ENCODE assay signal across 1 cellular context in the genomic region with DNA sequence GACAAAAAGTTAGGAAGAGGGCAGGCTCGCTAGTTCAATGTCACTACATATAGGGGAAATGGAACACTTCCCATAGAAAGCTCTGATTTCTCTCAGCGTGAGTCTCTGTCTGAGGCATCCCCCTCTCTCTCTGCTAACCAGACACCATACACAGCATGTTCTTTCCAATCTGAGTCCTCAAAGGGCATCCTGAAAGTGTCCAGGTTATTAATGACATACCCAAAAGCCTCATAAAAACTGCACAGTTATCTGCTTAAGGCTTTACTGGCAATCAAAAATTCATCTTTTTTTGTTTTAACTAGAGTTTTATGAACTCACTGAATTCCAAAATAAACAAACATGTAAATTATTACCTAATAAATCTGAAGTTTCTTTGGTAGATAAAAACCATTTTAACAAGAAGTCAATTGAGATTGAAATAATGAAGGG.
TF ChIP-seq lines count a peak whose summit lies in the region.

No MANE protein-coding gene starts in this region.

TF ChIP-seq in K562, 482 proteins besides CTCF, POLR2A, EP300 and RAD21 (continued from another document):
- TF ChIP-seq, protein P1, sequence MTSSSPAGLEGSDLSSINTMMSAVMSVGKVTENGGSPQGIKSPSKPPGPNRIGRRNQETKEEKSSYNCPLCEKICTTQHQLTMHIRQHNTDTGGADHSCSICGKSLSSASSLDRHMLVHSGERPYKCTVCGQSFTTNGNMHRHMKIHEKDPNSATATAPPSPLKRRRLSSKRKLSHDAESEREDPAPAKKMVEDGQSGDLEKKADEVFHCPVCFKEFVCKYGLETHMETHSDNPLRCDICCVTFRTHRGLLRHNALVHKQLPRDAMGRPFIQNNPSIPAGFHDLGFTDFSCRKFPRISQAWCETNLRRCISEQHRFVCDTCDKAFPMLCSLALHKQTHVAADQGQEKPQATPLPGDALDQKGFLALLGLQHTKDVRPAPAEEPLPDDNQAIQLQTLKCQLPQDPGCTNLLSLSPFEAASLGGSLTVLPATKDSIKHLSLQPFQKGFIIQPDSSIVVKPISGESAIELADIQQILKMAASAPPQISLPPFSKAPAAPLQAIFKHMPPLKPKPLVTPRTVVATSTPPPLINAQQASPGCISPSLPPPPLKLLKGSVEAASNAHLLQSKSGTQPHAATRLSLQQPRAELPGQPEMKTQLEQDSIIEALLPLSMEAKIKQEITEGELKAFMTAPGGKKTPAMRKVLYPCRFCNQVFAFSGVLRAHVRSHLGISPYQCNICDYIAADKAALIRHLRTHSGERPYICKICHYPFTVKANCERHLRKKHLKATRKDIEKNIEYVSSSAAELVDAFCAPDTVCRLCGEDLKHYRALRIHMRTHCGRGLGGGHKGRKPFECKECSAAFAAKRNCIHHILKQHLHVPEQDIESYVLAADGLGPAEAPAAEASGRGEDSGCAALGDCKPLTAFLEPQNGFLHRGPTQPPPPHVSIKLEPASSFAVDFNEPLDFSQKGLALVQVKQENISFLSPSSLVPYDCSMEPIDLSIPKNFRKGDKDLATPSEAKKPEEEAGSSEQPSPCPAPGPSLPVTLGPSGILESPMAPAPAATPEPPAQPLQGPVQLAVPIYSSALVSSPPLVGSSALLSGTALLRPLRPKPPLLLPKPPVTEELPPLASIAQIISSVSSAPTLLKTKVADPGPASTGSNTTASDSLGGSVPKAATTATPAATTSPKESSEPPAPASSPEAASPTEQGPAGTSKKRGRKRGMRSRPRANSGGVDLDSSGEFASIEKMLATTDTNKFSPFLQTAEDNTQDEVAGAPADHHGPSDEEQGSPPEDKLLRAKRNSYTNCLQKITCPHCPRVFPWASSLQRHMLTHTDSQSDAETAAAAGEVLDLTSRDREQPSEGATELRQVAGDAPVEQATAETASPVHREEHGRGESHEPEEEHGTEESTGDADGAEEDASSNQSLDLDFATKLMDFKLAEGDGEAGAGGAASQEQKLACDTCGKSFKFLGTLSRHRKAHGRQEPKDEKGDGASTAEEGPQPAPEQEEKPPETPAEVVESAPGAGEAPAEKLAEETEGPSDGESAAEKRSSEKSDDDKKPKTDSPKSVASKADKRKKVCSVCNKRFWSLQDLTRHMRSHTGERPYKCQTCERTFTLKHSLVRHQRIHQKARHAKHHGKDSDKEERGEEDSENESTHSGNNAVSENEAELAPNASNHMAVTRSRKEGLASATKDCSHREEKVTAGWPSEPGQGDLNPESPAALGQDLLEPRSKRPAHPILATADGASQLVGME (CRISPR knock-in tag; IDR thresholded peaks at IDR 0.05): no peak
